In genomic region chr14:52051251-52051650, GRCh38 we compare ENCODE assay signal across 17 cellular contexts. TPM values are rescaled to one million over a fixed set of nuclear protein-coding genes. Genes with fewer than 3 reads are reported as not detected.
DNase-seq lines count a peak whose midpoint lies in the region; ATAC-seq, FAIRE-seq and TF ChIP-seq lines count a peak whose summit lies in the region.
"Had no signal": no experiment of that assay in that cellular context is flagged by ENCODE, and none has a peak within 500 bp of the region (broad histone marks: within the 10 kb centered on the region; RNA-seq: fewer than 3 reads in every experiment).

No MANE protein-coding gene starts in this region.

- TF ChIP-seq POLR2A in GM12892 (IDR thresholded peaks at IDR 0.05; ENCODE audit: low read depth, low read length), result no peak

- no peak for ATAC-seq in HG03139 (IDR thresholded peaks at IDR 0.05; ENCODE audit: unreplicated experiment)
- ATAC-seq: HCT116; stimulated activated memory B cell treated with anti-CD40 and anti-IgM and Interleukin-4, amounts not matched to agents 10 μg/mL and 1 μg/mL and 100 μg/mL, for 72 hours had no signal

- DNase-seq in GM12892 (ENCODE audit: insufficient read length) (no peak), brain microvascular endothelial cell (no peak), right atrium auricular region (ENCODE audit: low spot score) (no peak), MV-4-11 (lab: John Stamatoyannopoulos, UW) (no peak)
- DNase-seq in activated naive CD4-positive, alpha-beta T cell (lab: John Stamatoyannopoulos, UW), result no peak
- DNase-seq: activated CD4-positive, alpha-beta T cell treated with anti-CD3 and anti-CD28 coated beads, Interleukin-2, amount 50 U/mL, for 1 hour; activated naive CD4-positive, alpha-beta T cell treated with anti-CD3 and anti-CD28 coated beads, Interleukin-2, amount 10 ng/mL, durations not matched to agents 7 days and 5 days; Calu3; immature natural killer cell; KBM-7; NCI-H2081; NCI-H510A; T-helper 1 cell had no signal

- no peak for TF ChIP-seq CTCF in brain microvascular endothelial cell (IDR thresholded peaks at IDR 0.05; ENCODE audit: low read depth, low read length, missing control alignments)
- no peak for TF ChIP-seq CTCF in right atrium auricular region (IDR thresholded peaks at IDR 0.05)

- peak; percentile 17 for FAIRE-seq in GM12892 (lab: Jason Lieb, UNC)

- no peaks in the 10 kb centered on the region for H3K9me3 ChIP-seq in right atrium auricular region
- no peaks in the 10 kb centered on the region for H3K9me3 ChIP-seq in subcutaneous abdominal adipose tissue (ENCODE audit: control insufficient read depth in 5 of 5, low read length in 5 of 5)

- H3K4me1 ChIP-seq in right atrium auricular region, result peaks cover 0 to 89% of the 10 kb centered on the region in 2 donors
- H3K4me1 ChIP-seq in subcutaneous abdominal adipose tissue (ENCODE audit: control insufficient read depth in 5 of 5, insufficient read depth in 5 of 5, low read length in 5 of 5), result peaks cover 18 to 81% (median 70%) of the 10 kb centered on the region in 5 donors

- H3K36me3 ChIP-seq in brain microvascular endothelial cell (replicated peaks) (peaks cover 21% of the 10 kb centered on the region), right atrium auricular region (no peaks in the 10 kb centered on the region), subcutaneous abdominal adipose tissue (ENCODE audit: control insufficient read depth in 5 of 5, insufficient read depth in 5 of 5, low read length in 5 of 5) (peaks cover 0 to 12% (median 9%) of the 10 kb centered on the region in 5 donors)

- peak overlapping the region; percentile 93 for H3K27ac ChIP-seq in brain microvascular endothelial cell
- H3K27ac ChIP-seq in right atrium auricular region, result peak overlapping the region; percentile 71 to 81
- H3K27ac ChIP-seq in subcutaneous abdominal adipose tissue (ENCODE audit: low read depth, low read length), result peak overlapping the region; percentile 64

- in situ Hi-C loops in brain microvascular endothelial cell (cut with HindIII; ENCODE audit: low pct_ligation_motif_present, low sequenced_read_pairs), result no loop called here

- no peak overlapping the region for H3K9ac ChIP-seq in subcutaneous abdominal adipose tissue (ENCODE audit: low read length in 5 of 5)

- H3K4me3 ChIP-seq in brain microvascular endothelial cell (ENCODE audit: low read depth, low read length), result no peak overlapping the region
- no peak overlapping the region for H3K4me3 ChIP-seq in right atrium auricular region
- peak overlapping the region in 2 of 5 donors; percentile 10 to 12 for H3K4me3 ChIP-seq in subcutaneous abdominal adipose tissue (ENCODE audit: low read depth in 1 of 5, low read length in 5 of 5)

- H3K27me3 ChIP-seq in brain microvascular endothelial cell (replicated peaks) (no peaks in the 10 kb centered on the region), right atrium auricular region (no peaks in the 10 kb centered on the region), subcutaneous abdominal adipose tissue (ENCODE audit: control insufficient read depth in 5 of 5, insufficient read depth in 4 of 5, low read length in 5 of 5) (peaks cover 0 to 2% (median 0%) of the 10 kb centered on the region in 5 donors)

RNA-seq across cellular contexts. Expression of gene NID2, which starts 17.6 kb away (rescaled TPM):
- 0.36 TPM for polyA plus RNA-seq in GM12892 (2012; ENCODE audit: missing spikeins)
- total RNA-seq in right atrium auricular region, result 10 to 100 TPM; 23.0 to 41.2 TPM
- total RNA-seq: Calu3 had no signal
